ENCODE assay signal across 23 cellular contexts in genomic region chr15:66288093-66288492, GRCh38. TPM values are rescaled to one million over a fixed set of nuclear protein-coding genes. Genes with fewer than 3 reads are reported as not detected.
"Had no signal": no experiment of that assay in that cellular context is flagged by ENCODE, and none has a peak within 500 bp of the region (broad histone marks: within the 10 kb centered on the region; RNA-seq: fewer than 3 reads in every experiment).

No MANE protein-coding gene starts in this region.

- H3K27ac Mint-ChIP-seq: activated naive CD4-positive, alpha-beta T cell treated with anti-CD3 and anti-CD28 coated beads, Interleukin-2, amount 10 ng/mL, durations not matched to agents 7 days and 5 days; activated T-helper 1 cell treated with anti-CD3 and anti-CD28 coated beads, Interleukin-12 subunit alpha, Interleukin-12 subunit beta, Interleukin-2, Interleukin-4 antibody, amounts not matched to agents 30 ng/mL and 10 ng/mL and 1 ng/mL, durations not matched to agents 14 hours and 24 hours and 36 hours; naive B cell; nephron progenitor cell; T-helper 2 cell treated with Interferon-gamma antibody and Interleukin-4, amounts not matched to agents 5 μg/mL and 100 μg/mL, for 36 hours had no signal

- H3K27me3 ChIP-seq: breast epithelium, neutrophil, testis, transverse colon had no signal

- H3K4me3 Mint-ChIP-seq: activated naive CD4-positive, alpha-beta T cell treated with anti-CD3 and anti-CD28 coated beads, Interleukin-2, amount 10 ng/mL, durations not matched to agents 7 days and 5 days; activated T-helper 1 cell treated with anti-CD3 and anti-CD28 coated beads, Interleukin-12 subunit alpha, Interleukin-12 subunit beta, Interleukin-2, Interleukin-4 antibody, amounts not matched to agents 30 ng/mL and 10 ng/mL and 1 ng/mL, durations not matched to agents 14 hours and 24 hours and 36 hours; immature natural killer cell; nephron progenitor cell; T-helper 2 cell treated with Interferon-gamma antibody and Interleukin-4, amounts not matched to agents 5 μg/mL and 100 μg/mL, for 36 hours had no signal

- H3K9me3 ChIP-seq: breast epithelium, neutrophil, testis, transverse colon had no signal

- ATAC-seq: esophagus mucosa; stimulated activated naive CD8-positive, alpha-beta T cell treated with anti-CD3 and anti-CD28 coated beads, Interleukin-15, Interleukin-2, amounts not matched to agents 100 U/mL and 50 U/mL, for 24 hours had no signal

- H3K27me3 Mint-ChIP-seq: naive B cell had no signal

- DNase-seq: activated CD4-positive, alpha-beta T cell treated with anti-CD3 and anti-CD28 coated beads for 4 hours; activated CD4-positive, alpha-beta T cell treated with anti-CD3 and anti-CD28 coated beads, Interleukin-2, amount 50 U/mL, for 4 hours; activated effector memory CD4-positive, alpha-beta T cell treated with anti-CD3 and anti-CD28 coated beads, Interleukin-2, amount 50 U/mL, for 16 hours; activated naive CD4-positive, alpha-beta T cell treated with anti-CD3 and anti-CD28 coated beads, Interleukin-2, amount 10 ng/mL, durations not matched to agents 7 days and 5 days; activated T-cell treated with anti-CD3 and anti-CD28 coated beads for 4 hours; amniotic stem cell; head of caudate nucleus; kidney; nephron progenitor cell; stimulated activated CD4-positive, alpha-beta T cell treated with anti-CD3 and anti-CD28 coated beads, Interleukin-12 subunit alpha, Interleukin-12 subunit beta, amount 100 ng/mL, for 4 hours; stimulated activated CD4-positive, alpha-beta T cell treated with anti-CD3 and anti-CD28 coated beads, Interleukin-4, amount 100 ng/mL, for 1 hour; stimulated activated naive CD8-positive, alpha-beta T cell treated with anti-CD3 and anti-CD28 coated beads, Interleukin-15, Interleukin-2, amounts not matched to agents 100 U/mL and 50 U/mL, for 24 hours; testis; transverse colon had no signal

- H3K4me1 ChIP-seq: breast epithelium had no signal

- H3K36me3 ChIP-seq: breast epithelium, neutrophil, transverse colon had no signal

- H3K9me3 Mint-ChIP-seq: activated naive CD4-positive, alpha-beta T cell treated with anti-CD3 and anti-CD28 coated beads, Interleukin-2, amount 10 ng/mL, durations not matched to agents 7 days and 5 days; activated T-helper 1 cell treated with anti-CD3 and anti-CD28 coated beads, Interleukin-12 subunit alpha, Interleukin-12 subunit beta, Interleukin-2, Interleukin-4 antibody, amounts not matched to agents 30 ng/mL and 10 ng/mL and 1 ng/mL, durations not matched to agents 14 hours and 24 hours and 36 hours; immature natural killer cell; naive B cell; nephron progenitor cell; T-helper 2 cell treated with Interferon-gamma antibody and Interleukin-4, amounts not matched to agents 5 μg/mL and 100 μg/mL, for 36 hours had no signal

- H3K27ac ChIP-seq: breast epithelium, neutrophil, testis, transverse colon had no signal

- H3K36me3 Mint-ChIP-seq: activated naive CD4-positive, alpha-beta T cell treated with anti-CD3 and anti-CD28 coated beads, Interleukin-2, amount 10 ng/mL, durations not matched to agents 7 days and 5 days; immature natural killer cell; naive B cell had no signal

- H3K4me3 ChIP-seq: breast epithelium, lung, testis, transverse colon had no signal

RNA-seq across cellular contexts. Expression of gene MEGF11, which starts 34.5 kb away (rescaled TPM):
- total RNA-seq: activated T-helper 1 cell treated with anti-CD3 and anti-CD28 coated beads, Interleukin-12 subunit alpha, Interleukin-12 subunit beta, Interleukin-2, Interleukin-4 antibody, amounts not matched to agents 30 ng/mL and 10 ng/mL and 1 ng/mL, durations not matched to agents 14 hours and 24 hours and 36 hours; breast epithelium; esophagus mucosa; osteocyte had no signal
- polyA plus RNA-seq: immature natural killer cell had no signal
